ENCODE assay signal across 8 cellular contexts in genomic region chr5:155943516-155944407, GRCh38.
A peak's percentile ranks its signal among the peaks of the same experiment; 100 is the strongest.
DNase-seq lines count a peak whose midpoint lies in the region; ATAC-seq and TF ChIP-seq lines count a peak whose summit lies in the region.

No MANE protein-coding gene starts in this region.

- H3K36me3 ChIP-seq in A673 (ENCODE audit: insufficient read depth, low read length, poor library complexity, severe bottlenecking) = no peaks in the 10 kb centered on the region
- no peaks in the 10 kb centered on the region for H3K36me3 ChIP-seq in upper lobe of right lung

- H3K27ac ChIP-seq in A673 (ENCODE audit: low read depth, low read length, poor library complexity, severe bottlenecking) (no peak overlapping the region), upper lobe of right lung (no peak overlapping the region)

- no TSS peak for BruUV-seq in A673 (replicated peaks; lab: Mats Ljungman, UMichigan)

- H3K9me3 ChIP-seq in A673 (ENCODE audit: low read depth, low read length, poor library complexity, severe bottlenecking) (no peaks in the 10 kb centered on the region), upper lobe of right lung (no peaks in the 10 kb centered on the region)

- no peak overlapping the region for H3K27ac Mint-ChIP-seq in mesothelial cell of epicardium

- peak; percentile 30 for DNase-seq in A673 (ENCODE audit: low spot score)
- DNase-seq in GM13976 (ENCODE audit: low spot score) = peak; percentile 29
- peak; percentile 5 for DNase-seq in NCI-H1092 (lab: John Stamatoyannopoulos, UW)
- DNase-seq in epithelial cell of esophagus (ENCODE audit: low read depth) = peak; percentile 41
- peak in 1 of 2 experiments; percentile 48 for DNase-seq in mesothelial cell of epicardium (ENCODE audit: low spot score in 2 of 2, unreplicated experiment in 2 of 2)
- peak; percentile 61 for DNase-seq in upper lobe of right lung

- H3K4me3 Mint-ChIP-seq in mesothelial cell of epicardium = no peak overlapping the region

- in situ Hi-C loops in GM13976 (cut with MboI; ENCODE audit: low sequenced_read_pairs, unreplicated experiment) = loop anchor here (25.0 kb wide), 2 partner anchors 1069 to 1194 kb away; partner anchors contain the start of gene MED7

- H3K4me1 ChIP-seq in A673 (ENCODE audit: insufficient read depth, low read length, poor library complexity, severe bottlenecking) (no peaks in the 10 kb centered on the region), upper lobe of right lung (no peaks in the 10 kb centered on the region)

- H3K4me1 Mint-ChIP-seq in mesothelial cell of epicardium = peaks cover 20% of the 10 kb centered on the region

- POLR2A ChIA-PET in A673 (lab: Charles Lee; ENCODE audit: low non-redundant PET) = no interaction called here

- CTCF ChIA-PET in A673 (lab: Charles Lee) = no interaction called here

- no peaks in the 10 kb centered on the region for H3K9me3 Mint-ChIP-seq in mesothelial cell of epicardium

- H3K27me3 ChIP-seq in A673 (replicated peaks; ENCODE audit: insufficient read depth, low read depth, low read length, poor library complexity) = no peaks in the 10 kb centered on the region
- no peaks in the 10 kb centered on the region for H3K27me3 ChIP-seq in upper lobe of right lung

- H3K27me3 Mint-ChIP-seq in mesothelial cell of epicardium (ENCODE audit: low read depth) = peaks cover 4% of the 10 kb centered on the region

- H3K36me3 Mint-ChIP-seq in mesothelial cell of epicardium = no peaks in the 10 kb centered on the region

- intact Hi-C loops in A673 (cut with micrococcal nuclease; ENCODE audit: unreplicated experiment) = loop anchor here (2.0 to 10.0 kb wide), 2 partner anchors 873 to 1191 kb away; no protein-coding TSS in a partner anchor
- intact Hi-C loops in upper lobe of right lung (cut with DNase I) = no loop called here

- TF ChIP-seq CTCF in A673 (conservative IDR thresholded peaks at IDR 0.05; ENCODE audit: low read depth, low read length) (peak; percentile 59), GM13976 (IDR thresholded peaks at IDR 0.05; ENCODE audit: borderline replicate concordance, control extremely low read depth, extremely low read depth, insufficient read depth, missing control alignments) (peak; percentile 67), WI38 (IDR thresholded peaks at IDR 0.05; ENCODE audit: low read depth, low read length) (peak; percentile 92), epithelial cell of esophagus (IDR thresholded peaks at IDR 0.05; ENCODE audit: insufficient read depth, low read depth, low read length, missing control alignments) (peak; percentile 58), mesothelial cell of epicardium (IDR thresholded peaks at IDR 0.05; ENCODE audit: unreplicated experiment) (peak; percentile 69), upper lobe of right lung (IDR thresholded peaks at IDR 0.05) (peak; percentile 67)

- H3K4me3 ChIP-seq in A673 (ENCODE audit: low read depth, low read length, poor library complexity, severe bottlenecking) (no peak overlapping the region), WI38 (ENCODE audit: low read depth, low read length) (no peak overlapping the region), epithelial cell of esophagus (ENCODE audit: low read length) (no peak overlapping the region), upper lobe of right lung (no peak overlapping the region)

- ATAC-seq in HG02642 (IDR thresholded peaks at IDR 0.05; ENCODE audit: poor library complexity, unreplicated experiment) = peak; percentile 90
- ATAC-seq in upper lobe of right lung = peak; percentile 70
